Comparison of ENCODE assay signal across 14 cellular contexts in the genomic region with DNA sequence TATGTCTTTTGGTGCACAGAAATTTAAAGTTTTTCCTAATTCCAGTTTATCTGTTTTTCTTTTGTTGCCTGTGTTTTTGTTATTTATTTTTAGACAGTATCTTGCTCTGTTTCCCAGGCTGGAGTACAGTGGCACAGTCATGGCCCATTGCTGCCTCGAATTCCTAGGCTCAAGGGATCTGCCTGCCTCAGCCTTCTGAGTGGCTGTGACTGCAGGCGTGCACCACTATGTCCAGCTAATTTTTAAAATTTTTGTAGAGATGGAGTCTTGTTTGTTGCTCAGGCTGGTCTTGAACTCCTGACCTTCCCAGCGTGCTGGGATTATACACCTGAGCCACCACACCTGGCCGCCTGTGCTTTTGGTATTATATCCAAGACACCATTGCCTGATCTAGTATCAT. TPM values are rescaled to one million over a fixed set of nuclear protein-coding genes. Genes with fewer than 3 reads are reported as not detected.
DNase-seq lines count a peak whose midpoint lies in the region; ATAC-seq lines count a peak whose summit lies in the region.
"Had no signal": no experiment of that assay in that cellular context is flagged by ENCODE, and none has a peak within 500 bp of the region (broad histone marks: within the 10 kb centered on the region; RNA-seq: fewer than 3 reads in every experiment).

No MANE protein-coding gene starts in this region.

- peak overlapping the region; percentile 8 for H3K27ac Mint-ChIP-seq in stimulated activated naive CD8-positive, alpha-beta T cell treated with anti-CD3 and anti-CD28 coated beads, Interleukin-15, Interleukin-2, amounts not matched to agents 100 ng/mL and 50 ng/mL, for 24 hours
- H3K27ac Mint-ChIP-seq in stimulated activated naive CD8-positive, alpha-beta T cell treated with anti-CD3 and anti-CD28 coated beads, Interleukin-15, amount 100 ng/mL, for 72 hours = peak overlapping the region in 1 of 2 donors; percentile 91
- H3K27ac Mint-ChIP-seq in T-helper 17 cell = peak overlapping the region; percentile 57
- peak overlapping the region; percentile 33 to 45 for H3K27ac Mint-ChIP-seq in natural killer cell treated with Interleukin-12 subunit alpha and Interleukin-12 subunit beta and Interleukin-15 and Interleukin-18, amount 100 ng/mL, for 72 hours
- H3K27ac Mint-ChIP-seq: B cell had no signal

- H3K9me3 Mint-ChIP-seq in stimulated activated naive CD8-positive, alpha-beta T cell treated with anti-CD3 and anti-CD28 coated beads, Interleukin-15, Interleukin-2, amounts not matched to agents 100 ng/mL and 50 ng/mL, for 24 hours = no peaks in the 10 kb centered on the region
- peaks cover 0 to 2% of the 10 kb centered on the region in 2 donors for H3K9me3 Mint-ChIP-seq in stimulated activated naive CD8-positive, alpha-beta T cell treated with anti-CD3 and anti-CD28 coated beads, Interleukin-15, amount 100 ng/mL, for 72 hours
- H3K9me3 Mint-ChIP-seq in natural killer cell treated with Interleukin-12 subunit alpha and Interleukin-12 subunit beta and Interleukin-15 and Interleukin-18, amount 100 ng/mL, for 72 hours = no peaks in the 10 kb centered on the region

- no peaks in the 10 kb centered on the region for H3K36me3 Mint-ChIP-seq in stimulated activated naive CD8-positive, alpha-beta T cell treated with anti-CD3 and anti-CD28 coated beads, Interleukin-15, Interleukin-2, amounts not matched to agents 100 ng/mL and 50 ng/mL, for 24 hours (ENCODE audit: low read depth)
- peaks cover 3% of the 10 kb centered on the region for H3K36me3 Mint-ChIP-seq in T-helper 17 cell (ENCODE audit: low read depth)
- H3K36me3 Mint-ChIP-seq in natural killer cell treated with Interleukin-12 subunit alpha and Interleukin-12 subunit beta and Interleukin-15 and Interleukin-18, amount 100 ng/mL, for 72 hours = peaks cover 4% of the 10 kb centered on the region

- H3K27me3 Mint-ChIP-seq in stimulated activated naive CD8-positive, alpha-beta T cell treated with anti-CD3 and anti-CD28 coated beads, Interleukin-15, Interleukin-2, amounts not matched to agents 100 ng/mL and 50 ng/mL, for 24 hours = no peaks in the 10 kb centered on the region
- H3K27me3 Mint-ChIP-seq in stimulated activated naive CD8-positive, alpha-beta T cell treated with anti-CD3 and anti-CD28 coated beads, Interleukin-15, amount 100 ng/mL, for 72 hours = no peaks in the 10 kb centered on the region
- no peaks in the 10 kb centered on the region for H3K27me3 Mint-ChIP-seq in T-helper 17 cell
- H3K27me3 Mint-ChIP-seq in natural killer cell treated with Interleukin-12 subunit alpha and Interleukin-12 subunit beta and Interleukin-15 and Interleukin-18, amount 100 ng/mL, for 72 hours = no peaks in the 10 kb centered on the region
- H3K27me3 Mint-ChIP-seq: B cell had no signal

- no peak for DNase-seq in stimulated activated naive CD8-positive, alpha-beta T cell treated with anti-CD3 and anti-CD28 coated beads, Interleukin-15, amount 100 ng/mL, for 72 hours
- DNase-seq in T-helper 17 cell (no peak), sciatic nerve (ENCODE audit: low spot score) (no peak), T-helper 1 cell (no peak), NCI-H1417 treated with DMSO at 0.1 percent for 48 hours (lab: John Stamatoyannopoulos, UW) (no peak)
- no peak for DNase-seq in natural killer cell treated with Interleukin-12 subunit alpha and Interleukin-12 subunit beta and Interleukin-15 and Interleukin-18, amount 100 ng/mL, for 72 hours (ENCODE audit: low spot score)
- DNase-seq: Caco-2, GM23248, IMR-90 had no signal

- no peak for ATAC-seq in stimulated activated naive CD8-positive, alpha-beta T cell treated with anti-CD3 and anti-CD28 coated beads, Interleukin-15, amount 100 ng/mL, for 72 hours
- no peak for ATAC-seq in T-helper 17 cell
- no peak for ATAC-seq in natural killer cell treated with Interleukin-12 subunit alpha and Interleukin-12 subunit beta and Interleukin-15 and Interleukin-18, amount 100 ng/mL, for 72 hours
- ATAC-seq in sciatic nerve = no peak

- no peaks in the 10 kb centered on the region for H3K9me3 ChIP-seq in T-helper 17 cell (ENCODE audit: control insufficient read depth, low read length, poor library complexity, severe bottlenecking)
- H3K9me3 ChIP-seq: Caco-2, HAP-1 had no signal

- H3K4me3 Mint-ChIP-seq in stimulated activated naive CD8-positive, alpha-beta T cell treated with anti-CD3 and anti-CD28 coated beads, Interleukin-15, Interleukin-2, amounts not matched to agents 100 ng/mL and 50 ng/mL, for 24 hours = no peak overlapping the region
- H3K4me3 Mint-ChIP-seq in stimulated activated naive CD8-positive, alpha-beta T cell treated with anti-CD3 and anti-CD28 coated beads, Interleukin-15, amount 100 ng/mL, for 72 hours = no peak overlapping the region
- no peak overlapping the region for H3K4me3 Mint-ChIP-seq in T-helper 17 cell
- H3K4me3 Mint-ChIP-seq in natural killer cell treated with Interleukin-12 subunit alpha and Interleukin-12 subunit beta and Interleukin-15 and Interleukin-18, amount 100 ng/mL, for 72 hours = no peak overlapping the region
- H3K4me3 Mint-ChIP-seq: B cell had no signal

- intact Hi-C loops in sciatic nerve (cut with DNase I) = no loop called here

- peaks cover 54% of the 10 kb centered on the region for H3K4me1 Mint-ChIP-seq in stimulated activated naive CD8-positive, alpha-beta T cell treated with anti-CD3 and anti-CD28 coated beads, Interleukin-15, Interleukin-2, amounts not matched to agents 100 ng/mL and 50 ng/mL, for 24 hours (ENCODE audit: low read depth)
- H3K4me1 Mint-ChIP-seq in stimulated activated naive CD8-positive, alpha-beta T cell treated with anti-CD3 and anti-CD28 coated beads, Interleukin-15, amount 100 ng/mL, for 72 hours = peaks cover 44% of the 10 kb centered on the region
- peaks cover 53% of the 10 kb centered on the region for H3K4me1 Mint-ChIP-seq in T-helper 17 cell
- H3K4me1 Mint-ChIP-seq in natural killer cell treated with Interleukin-12 subunit alpha and Interleukin-12 subunit beta and Interleukin-15 and Interleukin-18, amount 100 ng/mL, for 72 hours (ENCODE audit: low read depth in 2 of 2) = peaks cover 50 to 60% of the 10 kb centered on the region in 2 donors

RNA-seq across cellular contexts. Expression of gene KAT2B, which starts 22.8 kb away (rescaled TPM):
- 100 to 1,000 TPM; 157 to 161 TPM for total RNA-seq in T-helper 17 cell
- 10 to 100 TPM; 78.4 to 88.3 TPM for total RNA-seq in natural killer cell treated with Interleukin-12 subunit alpha and Interleukin-12 subunit beta and Interleukin-15 and Interleukin-18, amount 100 ng/mL, for 72 hours
- 69.9 TPM for total RNA-seq in sciatic nerve

RNA-seq across cellular contexts. Expression of gene PP2D1, which starts 50.9 kb away (rescaled TPM):
- total RNA-seq in T-helper 17 cell (not detected), sciatic nerve (not detected)
- not detected for total RNA-seq in natural killer cell treated with Interleukin-12 subunit alpha and Interleukin-12 subunit beta and Interleukin-15 and Interleukin-18, amount 100 ng/mL, for 72 hours
- total RNA-seq: A172, B cell, Caco-2, GM23248, H4, IMR-90 had no signal
